8 cellular contexts compared by ENCODE assay signal in the genomic region with DNA sequence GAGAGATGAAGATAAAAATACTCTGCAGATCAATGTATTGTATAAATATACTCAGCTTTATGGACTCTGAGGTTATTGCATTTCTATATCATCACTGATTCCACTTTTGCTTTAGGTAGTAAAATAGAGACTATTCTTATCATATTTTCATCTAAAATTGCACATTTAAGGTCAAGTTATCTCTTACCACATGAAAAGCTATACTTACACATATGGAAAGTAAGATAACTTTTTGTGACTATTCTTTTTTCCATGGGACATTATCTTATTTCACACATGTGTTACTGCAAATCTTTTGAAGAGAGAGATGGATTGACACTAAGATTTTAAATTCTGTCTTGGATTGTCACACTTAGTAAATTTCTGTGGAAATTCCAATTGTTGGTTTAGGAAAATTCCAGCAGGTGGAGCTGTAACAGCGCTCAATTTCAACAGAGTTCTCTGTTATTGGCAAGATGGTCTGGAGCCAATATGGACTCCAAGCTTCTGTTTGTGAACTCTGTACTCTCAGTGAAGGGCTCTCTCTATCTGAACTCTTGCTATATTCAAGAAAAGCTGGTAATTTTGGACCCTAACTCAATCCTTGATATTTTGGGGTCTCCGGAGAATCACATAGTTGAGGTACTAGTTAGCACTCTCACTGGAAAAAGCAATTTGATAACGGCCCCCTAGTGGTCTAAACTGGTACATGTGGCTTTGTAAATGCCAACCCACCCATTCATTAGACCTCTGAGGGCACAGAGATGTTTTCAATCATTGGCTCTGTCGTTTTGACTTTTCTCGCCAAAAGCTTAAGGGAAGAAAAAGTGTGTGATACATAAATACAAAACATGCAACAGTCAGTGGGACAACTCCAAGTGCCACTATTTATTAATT.
DNase-seq lines count a peak whose midpoint lies in the region; ATAC-seq and TF ChIP-seq lines count a peak whose summit lies in the region.

No MANE protein-coding gene starts in this region.

- CTCF ChIA-PET in activated B cell treated with CpG ODN at 0.5 μM for 24 hours (lab: Charles Lee) = interaction anchor here (0.6 to 4.6 kb wide), 66 partner anchors 9 to 1716 kb away, joined by 3 to 52 read pairs (median 5); a partner anchor contains a TSS

- no peaks in the 10 kb centered on the region for H3K9me3 Mint-ChIP-seq in activated B cell treated with CpG ODN at 0.5 μM for 24 hours

- intact Hi-C loops in activated B cell treated with CpG ODN at 0.5 μM for 24 hours (cut with micrococcal nuclease) (loop anchor here (1.0 to 5.0 kb wide), 8 partner anchors 126 to 1595 kb away; no protein-coding TSS in a partner anchor), colonic mucosa (cut with DNase I) (loop anchor here (5.0 kb wide), 1 partner anchor 675 kb away; no protein-coding TSS in a partner anchor), right lobe of liver (cut with DNase I) (loop anchor here in 1 of 2 donors (10.0 kb wide), 1 partner anchor 123 kb away; no protein-coding TSS in a partner anchor)

- peak overlapping the region; percentile 50 for H3K27ac Mint-ChIP-seq in activated B cell treated with CpG ODN at 0.5 μM for 24 hours

- no peaks in the 10 kb centered on the region for H3K36me3 Mint-ChIP-seq in activated B cell treated with CpG ODN at 0.5 μM for 24 hours (ENCODE audit: low read depth)

- POLR2A ChIA-PET in activated B cell treated with CpG ODN at 0.5 μM for 24 hours (lab: Charles Lee) = interaction anchor here (1.5 kb wide), 1 partner anchor 673 kb away, joined by 3 read pairs; no protein-coding TSS in a partner anchor

- ATAC-seq in GM18909 (IDR thresholded peaks at IDR 0.05; ENCODE audit: poor library complexity, unreplicated experiment) (peak; percentile 92), HG03139 (IDR thresholded peaks at IDR 0.05; ENCODE audit: unreplicated experiment) (peak; percentile 86), activated B cell treated with CpG ODN at 0.5 μM for 24 hours (ENCODE audit: low read depth) (peak; percentile 92), right lobe of liver (peak; percentile 87 to 92 (median 89))

- peak overlapping the region; percentile 82 for H3K4me3 Mint-ChIP-seq in activated B cell treated with CpG ODN at 0.5 μM for 24 hours

- peaks cover 19% of the 10 kb centered on the region for H3K27me3 Mint-ChIP-seq in activated B cell treated with CpG ODN at 0.5 μM for 24 hours

- H3K4me3 ChIP-seq in BE2C (ENCODE audit: low read depth, low read length) (peak overlapping the region; percentile 43), colonic mucosa (no peak overlapping the region), right lobe of liver (peak overlapping the region in 1 of 3 donors; percentile 18)

- no peak for TF ChIP-seq POLR2A in right lobe of liver (IDR thresholded peaks at IDR 0.05)

- TF ChIP-seq CTCF in BE2C (IDR thresholded peaks at IDR 0.05; ENCODE audit: low read depth, low read length) = peak; percentile 91
- no peak for TF ChIP-seq CTCF in activated B cell treated with CpG ODN at 0.5 μM for 24 hours (IDR thresholded peaks at IDR 0.05)
- peak; percentile 78 for TF ChIP-seq CTCF in colonic mucosa (IDR thresholded peaks at IDR 0.05)
- TF ChIP-seq CTCF in right lobe of liver (IDR thresholded peaks at IDR 0.05) = peak; percentile 79 to 98 (median 86)

- no peaks in the 10 kb centered on the region for H3K9me3 ChIP-seq in BE2C
- H3K9me3 ChIP-seq in colonic mucosa = no peaks in the 10 kb centered on the region
- H3K9me3 ChIP-seq in right lobe of liver = no peaks in the 10 kb centered on the region

- WGBS in right lobe of liver (ENCODE audit: insufficient coverage, low coverage, low lambda C conversion rate, missing lambda C conversion rate) = 5% methylated on average over 5 of the region's 5 CpGs

- peaks cover 8% of the 10 kb centered on the region for H3K27me3 ChIP-seq in BE2C
- H3K27me3 ChIP-seq in colonic mucosa = no peaks in the 10 kb centered on the region
- no peaks in the 10 kb centered on the region for H3K27me3 ChIP-seq in right lobe of liver

- no peaks in the 10 kb centered on the region for H3K4me1 Mint-ChIP-seq in activated B cell treated with CpG ODN at 0.5 μM for 24 hours

- H3K4me1 ChIP-seq in BE2C (no peaks in the 10 kb centered on the region), colonic mucosa (no peaks in the 10 kb centered on the region), right lobe of liver (peaks cover 0 to 8% (median 0%) of the 10 kb centered on the region in 4 donors)

- H3K9ac ChIP-seq in colonic mucosa (ENCODE audit: low read depth in 2 of 2, low read length in 2 of 2) = no peak overlapping the region

- H3K27ac ChIP-seq in colonic mucosa (no peak overlapping the region), right lobe of liver (no peak overlapping the region)

- no peaks in the 10 kb centered on the region for H3K36me3 ChIP-seq in BE2C
- no peaks in the 10 kb centered on the region for H3K36me3 ChIP-seq in colonic mucosa
- H3K36me3 ChIP-seq in right lobe of liver = no peaks in the 10 kb centered on the region

- DNase-seq in BE2C = peak; percentile 65
- DNase-seq in NCI-H2196 treated with DMSO at 0.1 percent for 48 hours (lab: John Stamatoyannopoulos, UW; ENCODE audit: unreplicated experiment) = peak; percentile 50
- DNase-seq in activated B cell treated with CpG ODN at 0.5 μM for 24 hours = no peak
- DNase-seq in colonic mucosa = peak; percentile 60
- no peak for DNase-seq in right lobe of liver
- DNase-seq in stimulated activated CD8-positive, alpha-beta memory T cell treated with anti-CD3 and anti-CD28 coated beads, Interleukin-12 subunit alpha, Interleukin-12 subunit beta, amount 100 ng/mL, for 24 hours (ENCODE audit: extremely low read depth) = peak; percentile 17

Comparison
In these comparisons a context has a peak if more than half of its experiments do, and no peak if none do; other contexts are left out.
1. DNase-seq: peak in BE2C (single experiment), NCI-H2196 treated with DMSO at 0.1 percent for 48 hours (single experiment), colonic mucosa (single experiment) and stimulated activated CD8-positive, alpha-beta memory T cell treated with anti-CD3 and anti-CD28 coated beads, Interleukin-12 subunit alpha, Interleukin-12 subunit beta, amount 100 ng/mL, for 24 hours (single experiment); none in activated B cell treated with CpG ODN at 0.5 μM for 24 hours (single experiment) and right lobe of liver (0 of 3).
2. Peak in every context shown above with its lines, with median percentiles within 50 percentile points of each other: ATAC-seq.